In the genomic region with DNA sequence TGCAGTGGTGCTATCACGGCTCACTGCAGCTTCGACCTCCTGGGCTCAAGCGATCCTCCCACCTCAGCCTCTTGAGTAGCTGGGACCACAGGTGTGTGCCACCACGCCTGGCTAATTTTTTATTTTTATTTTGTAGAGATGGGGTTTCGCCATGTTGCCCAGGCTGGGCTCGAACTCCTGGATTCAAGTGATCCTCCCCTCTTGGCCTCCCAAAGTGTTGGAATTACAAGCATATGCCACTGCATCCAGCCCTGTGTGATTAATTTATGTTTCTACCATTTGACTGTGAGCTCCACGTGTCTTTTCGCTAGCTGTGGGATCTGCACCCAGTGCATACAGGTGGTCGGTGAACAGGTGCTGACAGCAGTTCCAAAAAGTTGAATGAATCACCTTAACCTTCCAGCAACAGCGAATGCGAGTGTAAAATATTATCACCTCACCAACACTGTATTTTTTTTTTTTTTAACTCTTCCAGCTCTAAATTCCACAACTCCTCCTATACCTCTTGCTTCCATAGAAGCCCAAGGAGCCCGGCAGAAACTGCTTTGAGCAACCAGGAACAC, we compare ENCODE assay signal across 9 cellular contexts. TPM values are rescaled to one million over a fixed set of nuclear protein-coding genes. Genes with fewer than 3 reads are reported as not detected.
A peak's percentile ranks its signal among the peaks of the same experiment; 100 is the strongest.
DNase-seq lines count a peak whose midpoint lies in the region; ATAC-seq, FAIRE-seq and TF ChIP-seq lines count a peak whose summit lies in the region.
"Had no signal": no experiment of that assay in that cellular context is flagged by ENCODE, and none has a peak within 500 bp of the region (broad histone marks: within the 10 kb centered on the region; RNA-seq: fewer than 3 reads in every experiment).

No MANE protein-coding gene starts in this region.

- H3K27ac Mint-ChIP-seq in CD14-positive monocyte, result peak overlapping the region in 5 of 7 donors; percentile 50 to 79 (median 77)

- peak overlapping the region; percentile 75 for H2AFZ ChIP-seq in endothelial cell of umbilical vein (ENCODE audit: low read depth, low read length)

- intact Hi-C loops in CD14-positive monocyte (cut with micrococcal nuclease), result loop anchor here in 1 of 2 donors (10.0 kb wide), 1 partner anchor 527 kb away; a partner anchor contains a TSS
- intact Hi-C loops in endothelial cell of umbilical vein (cut with micrococcal nuclease), result loop anchor here (1.0 to 10.0 kb wide), 10 partner anchors 45 to 509 kb away; a partner anchor contains a TSS

- H3K27ac ChIP-seq in endothelial cell of umbilical vein (ENCODE audit: insufficient read depth, low read depth, low read length), result no peak overlapping the region

- dilution Hi-C loops in endothelial cell of umbilical vein (cut with MboI; ENCODE audit: extremely low pct_ligation_motif_present, low sequenced_read_pairs), result no loop called here

- DNase-seq in CD14-positive monocyte (ENCODE audit: low spot score) (no peak), endothelial cell of umbilical vein (ENCODE audit: low read depth, low spot score) (no peak), islet precursor cell (no peak)
- DNase-seq in stimulated activated naive CD8-positive, alpha-beta T cell treated with anti-CD3 and anti-CD28 coated beads, Interleukin-15, Interleukin-2, amounts not matched to agents 100 U/mL and 50 U/mL, for 24 hours, result peak; percentile 9
- DNase-seq in NK-92 treated with Interleukin-12 subunit alpha and Interleukin-12 subunit beta, amount 100 ng/mL, for 24 hours (lab: John Stamatoyannopoulos, UW), result no peak
- DNase-seq in effector CD8-positive, alpha-beta T cell (lab: John Stamatoyannopoulos, UW), result no peak

- peaks cover 10% of the 10 kb centered on the region for H3K4me1 ChIP-seq in endothelial cell of umbilical vein (ENCODE audit: control insufficient read depth, extremely low read depth, insufficient read depth, low read length)

- no TSS peak for BruUV-seq in endothelial cell of umbilical vein (replicated peaks; lab: Mats Ljungman, UMichigan)

- peaks cover 3 to 14% (median 8%) of the 10 kb centered on the region in 7 donors for H3K9me3 Mint-ChIP-seq in CD14-positive monocyte

- peaks cover 0 to 19% of the 10 kb centered on the region in 2 donors for H3K36me3 Mint-ChIP-seq in CD14-positive monocyte

- FAIRE-seq in endothelial cell of umbilical vein (lab: Jason Lieb, UNC), result no peak
- FAIRE-seq: colon had no signal

- TF ChIP-seq POLR2A in endothelial cell of umbilical vein (IDR thresholded peaks at IDR 0.05; ENCODE audit: low read depth, low read length), result no peak

- no peaks in the 10 kb centered on the region for H3K36me3 ChIP-seq in endothelial cell of umbilical vein (ENCODE audit: control insufficient read depth in 2 of 2, extremely low read depth in 1 of 2, insufficient read depth in 2 of 2, low read length in 2 of 2)

- peaks cover 0 to 8% (median 8%) of the 10 kb centered on the region in 3 donors for H3K27me3 Mint-ChIP-seq in CD14-positive monocyte (ENCODE audit: low read depth in 3 of 3)

- H3K9me1 ChIP-seq in endothelial cell of umbilical vein (replicated peaks; ENCODE audit: control insufficient read depth, extremely low read depth, insufficient read depth, low read length), result no peaks in the 10 kb centered on the region

- ATAC-seq in GM21381 (IDR thresholded peaks at IDR 0.05; ENCODE audit: unreplicated experiment) (peak; percentile 23), HG03520 (IDR thresholded peaks at IDR 0.05; ENCODE audit: unreplicated experiment) (peak; percentile 28)
- peak; percentile 6 for ATAC-seq in stimulated activated naive CD8-positive, alpha-beta T cell treated with anti-CD3 and anti-CD28 coated beads, Interleukin-15, Interleukin-2, amounts not matched to agents 100 U/mL and 50 U/mL, for 24 hours

- H3K9me3 ChIP-seq in endothelial cell of umbilical vein (replicated peaks; ENCODE audit: control insufficient read depth, insufficient read depth, low read length), result no peaks in the 10 kb centered on the region

- H3K9ac ChIP-seq in endothelial cell of umbilical vein (replicated peaks; ENCODE audit: extremely low read depth, insufficient read depth, low read length), result no peak overlapping the region

- no peaks in the 10 kb centered on the region for H4K20me1 ChIP-seq in endothelial cell of umbilical vein (replicated peaks; ENCODE audit: control insufficient read depth, extremely low read depth, insufficient read depth, low read length)

- no peak for TF ChIP-seq CTCF in CD14-positive monocyte (IDR thresholded peaks at IDR 0.05)
- no peak for TF ChIP-seq CTCF in endothelial cell of umbilical vein (IDR thresholded peaks at IDR 0.05; ENCODE audit: extremely low read depth in 1 of 2, insufficient read depth in 1 of 2, low read depth in 1 of 2, low read length in 2 of 2)

- peak overlapping the region; percentile 45 for H3K4me2 ChIP-seq in endothelial cell of umbilical vein (ENCODE audit: insufficient read depth, low read length)

- H3K27me3 ChIP-seq in endothelial cell of umbilical vein (ENCODE audit: control insufficient read depth in 2 of 2, insufficient read depth in 2 of 2, low read length in 2 of 2), result no peaks in the 10 kb centered on the region

- H3K4me1 Mint-ChIP-seq in CD14-positive monocyte, result peaks cover 18% of the 10 kb centered on the region

- CTCF ChIA-PET in endothelial cell of umbilical vein (lab: Charles Lee), result interaction anchor here (0.7 to 2.1 kb wide), 7 partner anchors 10 to 281 kb away, joined by 3 to 12 read pairs (median 5); no protein-coding TSS in a partner anchor

- peak overlapping the region; percentile 88 to 92 for H3K4me3 Mint-ChIP-seq in CD14-positive monocyte

- H3K4me3 ChIP-seq in endothelial cell of umbilical vein (replicated peaks in 1 of 3; ENCODE audit: insufficient read depth in 1 of 3, low read depth in 1 of 3, low read length in 3 of 3), result no peak overlapping the region

- H3K79me2 ChIP-seq in endothelial cell of umbilical vein (ENCODE audit: control insufficient read depth, insufficient read depth, low read length), result no peaks in the 10 kb centered on the region

- POLR2A ChIA-PET in endothelial cell of umbilical vein (lab: Charles Lee), result interaction anchor here (0.6 kb wide), 1 partner anchor 55 kb away, joined by 3 read pairs; no protein-coding TSS in a partner anchor

TF ChIP-seq in endothelial cell of umbilical vein, 7 proteins besides CTCF, POLR2A, EP300 and RAD21:
- TF ChIP-seq POLR2AphosphoS5 (IDR thresholded peaks at IDR 0.05; ENCODE audit: insufficient read depth, low read depth, low read length), result no peak
- no peak for TF ChIP-seq GATA2 (IDR thresholded peaks at IDR 0.05; ENCODE audit: insufficient read depth, insufficient read length, low read depth, low read length)
- TF ChIP-seq, protein P1, sequence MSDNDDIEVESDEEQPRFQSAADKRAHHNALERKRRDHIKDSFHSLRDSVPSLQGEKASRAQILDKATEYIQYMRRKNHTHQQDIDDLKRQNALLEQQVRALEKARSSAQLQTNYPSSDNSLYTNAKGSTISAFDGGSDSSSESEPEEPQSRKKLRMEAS (IDR thresholded peaks at IDR 0.05; ENCODE audit: insufficient read depth, insufficient read length), result no peak
- no peak for TF ChIP-seq MYC (IDR thresholded peaks at IDR 0.05; ENCODE audit: low read depth, low read length)
- TF ChIP-seq JUN (IDR thresholded peaks at IDR 0.05; ENCODE audit: borderline replicate concordance, insufficient read depth, insufficient read length, low read depth), result no peak

RNA-seq across cellular contexts. Expression of a gene that starts 0.5 kb away (rescaled TPM):
- polyA plus RNA-seq in CD14-positive monocyte (1 to 10 TPM; 4.2 to 6.1 TPM), endothelial cell of umbilical vein (6.1 and 6.5 TPM in 2 replicates)
- 5.0 and 6.2 TPM in 2 replicates for total RNA-seq in endothelial cell of umbilical vein
- 7.1 and 7.4 TPM in 2 replicates for polyA plus RNA-seq in endothelial cell of umbilical vein (2011; cell fraction: cytosol; rRNA removed)
- polyA plus RNA-seq in endothelial cell of umbilical vein (2011; cell fraction: nucleus; rRNA removed), result 3.5 and 3.8 TPM in 2 replicates
- polyA plus RNA-seq in endothelial cell of umbilical vein (2012), result 3.2 and 5.0 TPM in 2 replicates
- 1.7 and 4.2 TPM in 2 replicates for polyA minus RNA-seq in endothelial cell of umbilical vein
- 3.8 TPM for polyA minus RNA-seq in endothelial cell of umbilical vein (2011; cell fraction: cytosol; rRNA and poly(A)+ RNA removed)
- 2.8 TPM in 1 of 2 replicates, not detected in the other for polyA minus RNA-seq in endothelial cell of umbilical vein (2011; cell fraction: nucleus; rRNA and poly(A)+ RNA removed)
